In the genomic region with DNA sequence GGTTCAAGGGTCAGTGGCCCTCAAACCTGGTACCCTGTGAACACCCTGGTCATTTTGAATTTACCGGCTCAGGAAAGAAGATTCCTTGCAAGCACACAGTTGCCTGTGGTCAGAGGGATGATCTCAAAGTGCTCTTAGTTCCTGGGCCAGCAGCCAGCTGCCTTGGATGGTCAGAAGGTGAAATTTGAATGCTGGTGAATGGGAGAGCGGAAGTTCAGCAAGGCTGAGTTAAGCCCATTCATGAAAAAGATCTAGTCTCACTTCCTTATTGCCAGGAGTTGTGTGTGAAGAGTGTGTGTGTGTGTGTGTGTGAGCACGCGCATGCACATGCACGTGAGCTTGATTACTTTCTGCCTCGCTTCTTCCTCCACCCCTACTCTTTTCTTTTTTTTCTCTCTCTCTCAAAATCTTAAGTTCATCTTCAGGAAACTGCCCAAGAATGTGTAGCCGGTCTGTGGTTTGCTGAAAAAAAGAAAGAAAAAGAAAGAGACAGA, we compare ENCODE assay signal across 1 cellular context.
TF ChIP-seq lines count a peak whose summit lies in the region.

No MANE protein-coding gene starts in this region.

TF ChIP-seq in GM12878, 131 proteins besides CTCF, POLR2A, EP300 and RAD21 (continued from another document):
- TF ChIP-seq, protein P1, sequence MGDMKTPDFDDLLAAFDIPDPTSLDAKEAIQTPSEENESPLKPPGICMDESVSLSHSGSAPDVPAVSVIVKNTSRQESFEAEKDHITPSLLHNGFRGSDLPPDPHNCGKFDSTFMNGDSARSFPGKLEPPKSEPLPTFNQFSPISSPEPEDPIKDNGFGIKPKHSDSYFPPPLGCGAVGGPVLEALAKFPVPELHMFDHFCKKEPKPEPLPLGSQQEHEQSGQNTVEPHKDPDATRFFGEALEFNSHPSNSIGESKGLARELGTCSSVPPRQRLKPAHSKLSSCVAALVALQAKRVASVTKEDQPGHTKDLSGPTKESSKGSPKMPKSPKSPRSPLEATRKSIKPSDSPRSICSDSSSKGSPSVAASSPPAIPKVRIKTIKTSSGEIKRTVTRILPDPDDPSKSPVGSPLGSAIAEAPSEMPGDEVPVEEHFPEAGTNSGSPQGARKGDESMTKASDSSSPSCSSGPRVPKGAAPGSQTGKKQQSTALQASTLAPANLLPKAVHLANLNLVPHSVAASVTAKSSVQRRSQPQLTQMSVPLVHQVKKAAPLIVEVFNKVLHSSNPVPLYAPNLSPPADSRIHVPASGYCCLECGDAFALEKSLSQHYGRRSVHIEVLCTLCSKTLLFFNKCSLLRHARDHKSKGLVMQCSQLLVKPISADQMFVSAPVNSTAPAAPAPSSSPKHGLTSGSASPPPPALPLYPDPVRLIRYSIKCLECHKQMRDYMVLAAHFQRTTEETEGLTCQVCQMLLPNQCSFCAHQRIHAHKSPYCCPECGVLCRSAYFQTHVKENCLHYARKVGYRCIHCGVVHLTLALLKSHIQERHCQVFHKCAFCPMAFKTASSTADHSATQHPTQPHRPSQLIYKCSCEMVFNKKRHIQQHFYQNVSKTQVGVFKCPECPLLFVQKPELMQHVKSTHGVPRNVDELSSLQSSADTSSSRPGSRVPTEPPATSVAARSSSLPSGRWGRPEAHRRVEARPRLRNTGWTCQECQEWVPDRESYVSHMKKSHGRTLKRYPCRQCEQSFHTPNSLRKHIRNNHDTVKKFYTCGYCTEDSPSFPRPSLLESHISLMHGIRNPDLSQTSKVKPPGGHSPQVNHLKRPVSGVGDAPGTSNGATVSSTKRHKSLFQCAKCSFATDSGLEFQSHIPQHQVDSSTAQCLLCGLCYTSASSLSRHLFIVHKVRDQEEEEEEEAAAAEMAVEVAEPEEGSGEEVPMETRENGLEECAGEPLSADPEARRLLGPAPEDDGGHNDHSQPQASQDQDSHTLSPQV (IDR thresholded peaks at IDR 0.05), result no peak
- TF ChIP-seq ZSCAN29 (IDR thresholded peaks at IDR 0.05), result no peak
- no peak for TF ChIP-seq CHD1 (IDR thresholded peaks at IDR 0.05; ENCODE audit: low read depth, low read length)
- TF ChIP-seq CUX1 (IDR thresholded peaks at IDR 0.05; ENCODE audit: insufficient replicate concordance, low read depth, low read length), result peak; percentile 69
- TF ChIP-seq HCFC1 (IDR thresholded peaks at IDR 0.05; ENCODE audit: low read length), result no peak
